7 cellular contexts compared by ENCODE assay signal in genomic region chr10:89837173-89838001, GRCh38.
DNase-seq lines count a peak whose midpoint lies in the region; ATAC-seq, FAIRE-seq and TF ChIP-seq lines count a peak whose summit lies in the region.

No MANE protein-coding gene starts in this region.

- no peak for FAIRE-seq in GM12878 (lab: Jason Lieb, UNC)

- SMC1A ChIA-PET in GM12878 (lab: Charles Lee; ENCODE audit: uncharacterized antibody, unreplicated experiment) = no interaction called here

- DNase-seq in PC-9 (peak in 1 of 2 experiments; percentile 11), GM12878 (ENCODE audit: low read depth, low spot score) (no peak), right lobe of liver (peak in 2 of 3 donors; percentile 40 to 57), RWPE1 (ENCODE audit: low spot score) (no peak)
- peak; percentile 52 for DNase-seq in stimulated activated naive CD8-positive, alpha-beta T cell treated with anti-CD3 and anti-CD28 coated beads, Interleukin-15, Interleukin-2, amounts not matched to agents 100 U/mL and 50 U/mL, for 24 hours

- no peaks in the 10 kb centered on the region for H3K27me3 ChIP-seq in PC-9 (ENCODE audit: insufficient read depth, low read depth)
- H3K27me3 ChIP-seq in GM12878 (replicated peaks in 1 of 2; ENCODE audit: control insufficient read depth in 2 of 2, insufficient read depth in 2 of 2, low read length in 1 of 2) = peaks cover 2 to 21% of the 10 kb centered on the region in 2 experiments; a peak in 3 of 4 replicates
- H3K27me3 ChIP-seq in right lobe of liver = no peaks in the 10 kb centered on the region

- no peaks in the 10 kb centered on the region for H3F3A ChIP-seq in PC-9 (ENCODE audit: insufficient read depth, low read depth)

- H3K27ac ChIP-seq in PC-9 = no peak overlapping the region
- no peak overlapping the region for H3K27ac ChIP-seq in GM12878 (ENCODE audit: control insufficient read depth, insufficient read depth)
- H3K27ac ChIP-seq in right lobe of liver = peak overlapping the region in 1 of 3 donors; percentile 42
- no peak overlapping the region for H3K27ac ChIP-seq in RWPE1

- POLR2A ChIA-PET in PC-9 (lab: Charles Lee; ENCODE audit: unreplicated experiment) (interaction anchor here (0.6 kb wide), 1 partner anchor 876 kb away, joined by 4 read pairs; no protein-coding TSS in a partner anchor), GM12878 (lab: Charles Lee) (interaction anchor here (0.5 kb wide), 1 partner anchor 194 kb away, joined by 3 read pairs; no protein-coding TSS in a partner anchor), RWPE1 (lab: Yijun Ruan, JAX; ENCODE audit: low non-redundant PET) (no interaction called here)

- H3K9me2 ChIP-seq in PC-9 (ENCODE audit: insufficient read depth) = no peaks in the 10 kb centered on the region

- ATAC-seq in GM12878 = peak; percentile 68
- ATAC-seq in right lobe of liver = peak; percentile 45 to 67 (median 61)
- ATAC-seq in stimulated activated naive CD8-positive, alpha-beta T cell treated with anti-CD3 and anti-CD28 coated beads, Interleukin-15, Interleukin-2, amounts not matched to agents 100 U/mL and 50 U/mL, for 24 hours = peak; percentile 58
- ATAC-seq in HG03442 (IDR thresholded peaks at IDR 0.05; ENCODE audit: unreplicated experiment) = no peak

- no peaks in the 10 kb centered on the region for H4K20me1 ChIP-seq in PC-9 (ENCODE audit: insufficient read depth)
- no peaks in the 10 kb centered on the region for H4K20me1 ChIP-seq in GM12878 (ENCODE audit: control insufficient read depth, insufficient read depth)

- no peaks in the 10 kb centered on the region for H3K9me3 ChIP-seq in PC-9 (ENCODE audit: insufficient read depth, low read depth)
- H3K9me3 ChIP-seq in GM12878 (replicated peaks; ENCODE audit: control insufficient read depth, insufficient read depth, low read length) = no peaks in the 10 kb centered on the region; the same call in 2 of the 3 replicates
- no peaks in the 10 kb centered on the region for H3K9me3 ChIP-seq in right lobe of liver

- RAD21 ChIA-PET in GM12878 (lab: Charles Lee; ENCODE audit: unreplicated experiment) = no interaction called here

- WGBS in GM12878 (ENCODE audit: insufficient coverage, insufficient replicate concordance, low lambda C conversion rate, missing lambda C conversion rate) = 20% methylated on average over 47 of the region's 60 CpGs
- WGBS in right lobe of liver (ENCODE audit: insufficient coverage, low coverage, low lambda C conversion rate, missing lambda C conversion rate) = 13% methylated on average over 6 of the region's 60 CpGs

- no peak overlapping the region for H3K4me2 ChIP-seq in PC-9
- peak overlapping the region; percentile 86 for H3K4me2 ChIP-seq in GM12878 (ENCODE audit: control insufficient read depth, insufficient read depth)

- H3K36me3 ChIP-seq in PC-9 (ENCODE audit: low read depth) = no peaks in the 10 kb centered on the region
- no peaks in the 10 kb centered on the region for H3K36me3 ChIP-seq in GM12878 (ENCODE audit: control insufficient read depth in 2 of 2, insufficient read depth in 2 of 2, low read length in 1 of 2)
- no peaks in the 10 kb centered on the region for H3K36me3 ChIP-seq in right lobe of liver

- H3K4me1 ChIP-seq in PC-9 (replicated peaks; ENCODE audit: insufficient read depth) (no peaks in the 10 kb centered on the region), GM12878 (ENCODE audit: control insufficient read depth, insufficient read depth, low read length) (peaks cover 5% of the 10 kb centered on the region; the same call in 1 of the 2 replicates), right lobe of liver (no peaks in the 10 kb centered on the region)

- CTCF ChIA-PET in PC-9 (lab: Charles Lee) = interaction anchor here (0.5 kb wide), 1 partner anchor 44 kb away, joined by 3 read pairs; no protein-coding TSS in a partner anchor
- CTCF ChIA-PET in GM12878 (lab: Yijun Ruan, JAX) = no interaction called here
- CTCF ChIA-PET in RWPE1 (lab: Yijun Ruan, JAX) = interaction anchor here (0.6 to 0.7 kb wide), 2 partner anchors 23 to 736 kb away, joined by 3 to 4 read pairs; no protein-coding TSS in a partner anchor

- H3K4me3 ChIP-seq in PC-9 (no peak overlapping the region), GM12878 (peak overlapping the region; percentile 59), right lobe of liver (peak overlapping the region; percentile 46 to 61 (median 52))

- no peak overlapping the region for H2AFZ ChIP-seq in PC-9
- H2AFZ ChIP-seq in GM12878 (ENCODE audit: control insufficient read depth, low read depth, low read length) = peak overlapping the region; percentile 71

- BruUV-seq in PC-9 (replicated peaks; lab: Mats Ljungman, UMichigan) (TSS peak; percentile 64), GM12878 (replicated peaks; lab: Mats Ljungman, UMichigan) (no TSS peak)

- TF ChIP-seq RAD21 in GM12878 (IDR thresholded peaks at IDR 0.05; ENCODE audit: insufficient read depth, low read depth, low read length) = peak; percentile 24; the same call in 1 of the 2 replicates

- in situ Hi-C loops in GM12878 (cut with MboI) = no loop called here

- TF ChIP-seq POLR2A in GM19193 (IDR thresholded peaks at IDR 0.05; ENCODE audit: extremely low read depth, insufficient read depth, insufficient read length) (peak; percentile 32), GM12878 (IDR thresholded peaks at IDR 0.05; ENCODE audit: low read depth, low read length) (no peak), right lobe of liver (IDR thresholded peaks at IDR 0.05) (no peak)

- TF ChIP-seq CTCF in PC-9 (conservative IDR thresholded peaks at IDR 0.05) (no peak), GM12878 (IDR thresholded peaks at IDR 0.05 in 2 of 3, conservative IDR thresholded peaks at IDR 0.05 in 1 of 3; ENCODE audit: control insufficient read depth in 2 of 3, extremely low read depth in 1 of 3, insufficient read depth in 1 of 3, low read depth in 3 of 3, low read length in 3 of 3) (0 out of 6 replicates have a peak, but pooled peaks of 1 of the 3 experiments have one; percentile 11), right lobe of liver (IDR thresholded peaks at IDR 0.05) (no peak), RWPE1 (conservative IDR thresholded peaks at IDR 0.05; ENCODE audit: low read depth) (no peak)

- intact Hi-C loops in PC-9 (cut with micrococcal nuclease; ENCODE audit: unreplicated experiment) (no loop called here), GM12878 (cut with micrococcal nuclease; ENCODE audit: unreplicated experiment) (no loop called here), right lobe of liver (cut with DNase I) (no loop called here)

- TF ChIP-seq EP300 in GM12878 (IDR thresholded peaks at IDR 0.05; ENCODE audit: borderline replicate concordance in 1 of 2, control insufficient read depth in 1 of 2, low read depth in 2 of 2, low read length in 2 of 2) = no peak

- H3K79me2 ChIP-seq in PC-9 (ENCODE audit: low read depth) (no peaks in the 10 kb centered on the region), GM12878 (ENCODE audit: control insufficient read depth, insufficient read depth, low read length) (no peaks in the 10 kb centered on the region)

- H3K9ac ChIP-seq in GM12878 (ENCODE audit: control insufficient read depth, insufficient read depth, low read length) = peak overlapping the region; percentile 24; the same call in 1 of the 2 replicates

TF ChIP-seq in GM12878, 131 proteins besides CTCF, POLR2A, EP300 and RAD21:
- no peak for TF ChIP-seq KDM1A (IDR thresholded peaks at IDR 0.05; ENCODE audit: borderline replicate concordance)
- TF ChIP-seq ZNF622 (IDR thresholded peaks at IDR 0.05) = no peak
- TF ChIP-seq NR2F1 (conservative IDR thresholded peaks at IDR 0.05) = 0 out of 2 replicates have a peak, but pooled peaks have one; percentile 28
- no peak for TF ChIP-seq GATAD2B (conservative IDR thresholded peaks at IDR 0.05; ENCODE audit: low read depth)
- no peak for TF ChIP-seq ZBED1 (IDR thresholded peaks at IDR 0.05; ENCODE audit: borderline replicate concordance)
- peak; percentile 44; the same call in 1 of the 2 replicates for TF ChIP-seq YY1 (IDR thresholded peaks at IDR 0.05; ENCODE audit: low read depth, low read length)
- TF ChIP-seq BCL11A (IDR thresholded peaks at IDR 0.05; ENCODE audit: low read depth, low read length) = no peak
- peak; percentile 33 for TF ChIP-seq SUZ12 (IDR thresholded peaks at IDR 0.05; ENCODE audit: unreplicated experiment)
- no peak for TF ChIP-seq USF2 (IDR thresholded peaks at IDR 0.05; ENCODE audit: borderline replicate concordance, low read depth, low read length)

Comparison
In these comparisons a context has a peak if more than half of its experiments do, and no peak if none do; other contexts are left out.
1. DNase-seq: peak in right lobe of liver (2 of 3) and stimulated activated naive CD8-positive, alpha-beta T cell treated with anti-CD3 and anti-CD28 coated beads, Interleukin-15, Interleukin-2, amounts not matched to agents 100 U/mL and 50 U/mL, for 24 hours (single experiment); none in GM12878 (single experiment) and RWPE1 (single experiment).